12 cellular contexts compared by ENCODE assay signal in genomic region chr11:128463975-128464374, GRCh38.
DNase-seq lines count a peak whose midpoint lies in the region; ATAC-seq and TF ChIP-seq lines count a peak whose summit lies in the region.
"Had no signal": no experiment of that assay in that cellular context is flagged by ENCODE, and none has a peak within 500 bp of the region (broad histone marks: within the 10 kb centered on the region; RNA-seq: fewer than 3 reads in every experiment).

No MANE protein-coding gene starts in this region.

- H3K27ac Mint-ChIP-seq in HFFc6 (peak overlapping the region; percentile 98), WTC11 (no peak overlapping the region)
- peak overlapping the region; percentile 96 for H3K27ac Mint-ChIP-seq in central memory CD8-positive, alpha-beta T cell (ENCODE audit: low read depth)
- H3K27ac Mint-ChIP-seq in naive thymus-derived CD8-positive, alpha-beta T cell = peak overlapping the region; percentile 93 to 99 (median 98)

- H2AFZ ChIP-seq in ACC112 (ENCODE audit: low read length, unreplicated experiment) = no peak overlapping the region

- no peak for DNase-seq in HFFc6
- no peak for DNase-seq in central memory CD8-positive, alpha-beta T cell (ENCODE audit: low spot score in 2 of 2)
- DNase-seq in naive thymus-derived CD8-positive, alpha-beta T cell = no peak
- no peak for DNase-seq in stimulated activated naive CD4-positive, alpha-beta T cell treated with Interleukin-2 at 50 U/mL for 16 hours (lab: John Stamatoyannopoulos, UW)
- DNase-seq in WTC11 (ENCODE audit: low spot score) = no peak
- DNase-seq: esophagus squamous epithelium, left lung, NCI-H510A treated with DMSO at 0.1 percent for 48 hours, SJCRH30 had no signal

- H3K36me3 ChIP-seq in ACC112 (ENCODE audit: insufficient read depth, low read length) = peaks cover 74% of the 10 kb centered on the region

- no peak for ATAC-seq in central memory CD8-positive, alpha-beta T cell (replicated peaks; ENCODE audit: extremely low read depth, poor library complexity, severe bottlenecking)
- no peak for ATAC-seq in naive thymus-derived CD8-positive, alpha-beta T cell
- ATAC-seq in GM21367 (IDR thresholded peaks at IDR 0.05; ENCODE audit: unreplicated experiment) = no peak
- ATAC-seq in WTC11 = no peak
- no peak for ATAC-seq in HG03159 (IDR thresholded peaks at IDR 0.05; ENCODE audit: unreplicated experiment)

- H3K4me1 Mint-ChIP-seq in HFFc6 (ENCODE audit: low read depth) = peaks cover 91% of the 10 kb centered on the region
- H3K4me1 Mint-ChIP-seq in central memory CD8-positive, alpha-beta T cell = peaks cover 95% of the 10 kb centered on the region
- H3K4me1 Mint-ChIP-seq in naive thymus-derived CD8-positive, alpha-beta T cell = peaks cover 69 to 98% (median 98%) of the 10 kb centered on the region in 4 donors
- H3K4me1 Mint-ChIP-seq in WTC11 = no peaks in the 10 kb centered on the region

- H3K27me3 Mint-ChIP-seq in HFFc6 (ENCODE audit: insufficient read depth) (peaks cover 2% of the 10 kb centered on the region; the same call in 1 of the 2 replicates), WTC11 (ENCODE audit: low read depth) (no peaks in the 10 kb centered on the region)
- H3K27me3 Mint-ChIP-seq in central memory CD8-positive, alpha-beta T cell = no peaks in the 10 kb centered on the region
- H3K27me3 Mint-ChIP-seq in naive thymus-derived CD8-positive, alpha-beta T cell = no peaks in the 10 kb centered on the region

- H3K36me3 Mint-ChIP-seq in HFFc6 (ENCODE audit: low read depth) = peaks cover 72% of the 10 kb centered on the region
- peaks cover 99% of the 10 kb centered on the region for H3K36me3 Mint-ChIP-seq in central memory CD8-positive, alpha-beta T cell (ENCODE audit: insufficient read depth)
- peaks cover 14 to 100% (median 84%) of the 10 kb centered on the region in 3 donors for H3K36me3 Mint-ChIP-seq in naive thymus-derived CD8-positive, alpha-beta T cell
- H3K36me3 Mint-ChIP-seq in WTC11 = peaks cover 11% of the 10 kb centered on the region

- CTCF ChIA-PET in WTC11 (lab: Charles Lee) = no interaction called here

- peak overlapping the region; percentile 99 for H3K27ac ChIP-seq in ACC112 (ENCODE audit: low read depth, low read length)
- H3K27ac ChIP-seq: SJCRH30 had no signal

- H3K4me1 ChIP-seq in ACC112 (ENCODE audit: control insufficient read depth, insufficient read depth, low read length, unreplicated experiment) = peaks cover 73% of the 10 kb centered on the region
- H3K4me1 ChIP-seq: SJCRH30 had no signal

- POLR2A ChIA-PET in naive thymus-derived CD8-positive, alpha-beta T cell (lab: Charles Lee) = interaction anchor here (0.7 to 18.1 kb wide), 16 partner anchors 9 to 181 kb away, joined by 3 to 348 read pairs (median 5); no protein-coding TSS in a partner anchor
- POLR2A ChIA-PET in WTC11 (lab: Charles Lee) = no interaction called here

- H3K9me3 Mint-ChIP-seq in HFFc6 (no peaks in the 10 kb centered on the region), WTC11 (no peaks in the 10 kb centered on the region)
- H3K9me3 Mint-ChIP-seq in central memory CD8-positive, alpha-beta T cell = no peaks in the 10 kb centered on the region
- H3K9me3 Mint-ChIP-seq in naive thymus-derived CD8-positive, alpha-beta T cell = no peaks in the 10 kb centered on the region

- 0 out of 2 replicates have a peak overlapping the region, but pooled peaks have one; percentile 24 for H3K4me3 ChIP-seq in ACC112 (ENCODE audit: low read depth, low read length)
- H3K4me3 ChIP-seq: esophagus squamous epithelium, left lung, SJCRH30 had no signal

- peaks cover 78% of the 10 kb centered on the region for H3K79me2 ChIP-seq in ACC112 (ENCODE audit: control insufficient read depth, insufficient read depth, low read length, unreplicated experiment)

- H3K4me3 Mint-ChIP-seq in HFFc6 (peak overlapping the region; percentile 33), WTC11 (no peak overlapping the region)
- peak overlapping the region; percentile 79 for H3K4me3 Mint-ChIP-seq in central memory CD8-positive, alpha-beta T cell
- H3K4me3 Mint-ChIP-seq in naive thymus-derived CD8-positive, alpha-beta T cell = peak overlapping the region; percentile 66 to 89 (median 86)

- TF ChIP-seq CTCF in HFFc6 (IDR thresholded peaks at IDR 0.05) (no peak), WTC11 (IDR thresholded peaks at IDR 0.05) (no peak)

- H3K27me3 ChIP-seq in ACC112 (ENCODE audit: insufficient read depth, low read length) = no peaks in the 10 kb centered on the region
- H3K27me3 ChIP-seq: esophagus squamous epithelium, left lung, SJCRH30 had no signal

TF ChIP-seq in WTC11, 78 proteins besides CTCF, POLR2A, EP300 and RAD21 (continues in another document):
- TF ChIP-seq JAZF1 (CRISPR knock-in tag; IDR thresholded peaks at IDR 0.05) = no peak
- TF ChIP-seq OVOL2 (CRISPR knock-in tag; IDR thresholded peaks at IDR 0.05; ENCODE audit: borderline replicate concordance) = no peak
- no peak for TF ChIP-seq NFATC4 (CRISPR knock-in tag; IDR thresholded peaks at IDR 0.05)
- no peak for TF ChIP-seq SMAD3 (CRISPR knock-in tag; IDR thresholded peaks at IDR 0.05; ENCODE audit: borderline replicate concordance)
- no peak for TF ChIP-seq NFE2L1 (CRISPR knock-in tag; IDR thresholded peaks at IDR 0.05)
- no peak for TF ChIP-seq ZNF396 (CRISPR knock-in tag; IDR thresholded peaks at IDR 0.05; ENCODE audit: borderline replicate concordance)
- TF ChIP-seq E2F4 (CRISPR knock-in tag; IDR thresholded peaks at IDR 0.05; ENCODE audit: borderline replicate concordance, low read depth) = no peak
- no peak for TF ChIP-seq FOXJ3 (CRISPR knock-in tag; IDR thresholded peaks at IDR 0.05; ENCODE audit: borderline replicate concordance)
- no peak for TF ChIP-seq PRRX2 (CRISPR knock-in tag; IDR thresholded peaks at IDR 0.05)
- TF ChIP-seq ZNF532 (CRISPR knock-in tag; IDR thresholded peaks at IDR 0.05; ENCODE audit: borderline replicate concordance) = no peak
- TF ChIP-seq ELF4 (CRISPR knock-in tag; IDR thresholded peaks at IDR 0.05; ENCODE audit: low read depth) = no peak
- TF ChIP-seq ZNF317 (CRISPR knock-in tag; IDR thresholded peaks at IDR 0.05; ENCODE audit: borderline replicate concordance, low read depth) = no peak
